ENCODE assay signal across 8 cellular contexts in genomic region chr19:10797541-10798256, GRCh38. TPM values are rescaled to one million over a fixed set of nuclear protein-coding genes. Genes with fewer than 3 reads are reported as not detected.
A peak's percentile ranks its signal among the peaks of the same experiment; 100 is the strongest.
DNase-seq lines count a peak whose midpoint lies in the region; ATAC-seq and TF ChIP-seq lines count a peak whose summit lies in the region.

No MANE protein-coding gene starts in this region.

- H3K9me3 Mint-ChIP-seq in MCF 10A (ENCODE audit: unreplicated experiment): no peaks in the 10 kb centered on the region

- POLR2A ChIA-PET in MCF 10A (lab: Yijun Ruan, JAX): interaction anchor here (0.6 to 1.1 kb wide), 2 partner anchors 9 to 23 kb away, joined by 4 read pairs; no protein-coding TSS in a partner anchor

- peaks cover 51% of the 10 kb centered on the region for H3K36me3 Mint-ChIP-seq in MCF 10A (ENCODE audit: insufficient read depth, unreplicated experiment)

- in situ Hi-C loops in GM13977 (cut with MboI; ENCODE audit: low pct_unique_long_range_greater_than_20kb, low sequenced_read_pairs, unreplicated experiment): no loop called here

- no peak for TF ChIP-seq CTCF in GM13977 (IDR thresholded peaks at IDR 0.05; ENCODE audit: extremely low read depth, insufficient read depth, missing control alignments)
- no peak for TF ChIP-seq CTCF in choroid plexus epithelial cell (conservative IDR thresholded peaks at IDR 0.05; ENCODE audit: low read depth, low read length)
- TF ChIP-seq CTCF in MCF 10A (IDR thresholded peaks at IDR 0.05; ENCODE audit: unreplicated experiment): no peak

- no peaks in the 10 kb centered on the region for H3K27me3 Mint-ChIP-seq in MCF 10A (ENCODE audit: insufficient read depth, unreplicated experiment)

- BruUV-seq in MCF 10A (replicated peaks; lab: Mats Ljungman, UMichigan): no TSS peak

- H3K4me3 Mint-ChIP-seq in MCF 10A (ENCODE audit: unreplicated experiment): no peak overlapping the region

- ATAC-seq in GM18870 (IDR thresholded peaks at IDR 0.05; ENCODE audit: unreplicated experiment): no peak

- DNase-seq in GM13977 (ENCODE audit: low spot score): peak; percentile 86
- DNase-seq in activated CD4-positive, alpha-beta T cell treated with anti-CD3 and anti-CD28 coated beads, Interleukin-2, amount 50 U/mL, for 4 hours: peak; percentile 90 to 91
- DNase-seq in choroid plexus epithelial cell (ENCODE audit: low read depth): peak; percentile 29
- peak; percentile 85 for DNase-seq in stimulated activated CD4-positive, alpha-beta T cell treated with anti-CD3 and anti-CD28 coated beads, Interleukin-2, amount 100 ng/mL, for 4 hours (ENCODE audit: low read depth)
- DNase-seq in NCI-H2029 treated with DMSO at 0.1 percent for 48 hours (lab: John Stamatoyannopoulos, UW): no peak
- no peak for DNase-seq in NCI-H1694 (lab: John Stamatoyannopoulos, UW)
- no peak for DNase-seq in MCF 10A (ENCODE audit: unreplicated experiment)

- CTCF ChIA-PET in MCF 10A (lab: Yijun Ruan, JAX): no interaction called here

- intact Hi-C loops in MCF 10A (cut with micrococcal nuclease): no loop called here

- H3K4me1 Mint-ChIP-seq in MCF 10A (ENCODE audit: insufficient read depth, unreplicated experiment): no peaks in the 10 kb centered on the region

- H3K27ac Mint-ChIP-seq in MCF 10A (ENCODE audit: low read depth, unreplicated experiment): no peak overlapping the region

- H3K4me3 ChIP-seq in choroid plexus epithelial cell (ENCODE audit: low read depth, low read length): no peak overlapping the region

RNA-seq across cellular contexts. Expression of gene TMED1, which starts 38.3 kb away (rescaled TPM):
- 16.5 and 23.2 TPM in 2 replicates for total RNA-seq in MCF 10A (2022)

RNA-seq across cellular contexts. Expression of gene C19orf38, which starts 50.5 kb away (rescaled TPM):
- total RNA-seq in MCF 10A (2022): 0.30 and 0.49 TPM in 2 replicates

Comparison
In these comparisons a context has a peak if more than half of its experiments do, and no peak if none do; other contexts are left out.
1. DNase-seq: peak in GM13977 (single experiment), activated CD4-positive, alpha-beta T cell treated with anti-CD3 and anti-CD28 coated beads, Interleukin-2, amount 50 U/mL, for 4 hours (2 of 2), choroid plexus epithelial cell (single experiment) and stimulated activated CD4-positive, alpha-beta T cell treated with anti-CD3 and anti-CD28 coated beads, Interleukin-2, amount 100 ng/mL, for 4 hours (single experiment); none in NCI-H2029 treated with DMSO at 0.1 percent for 48 hours (single experiment), NCI-H1694 (single experiment) and MCF 10A (single experiment).